13 cellular contexts compared by ENCODE assay signal in genomic region chr12:77402726-77403125, GRCh38.
DNase-seq lines count a peak whose midpoint lies in the region; ATAC-seq and TF ChIP-seq lines count a peak whose summit lies in the region.
"Had no signal": no experiment of that assay in that cellular context is flagged by ENCODE, and none has a peak within 500 bp of the region (broad histone marks: within the 10 kb centered on the region; RNA-seq: fewer than 3 reads in every experiment).

No MANE protein-coding gene starts in this region.

- no peak for ATAC-seq in HG03457 (IDR thresholded peaks at IDR 0.05; ENCODE audit: unreplicated experiment)
- ATAC-seq: body of pancreas had no signal

- H3K27ac ChIP-seq in brain microvascular endothelial cell, result no peak overlapping the region
- H3K27ac ChIP-seq: body of pancreas, KMS-11, right atrium auricular region had no signal

- no peaks in the 10 kb centered on the region for H3K27me3 ChIP-seq in brain microvascular endothelial cell (replicated peaks)
- H3K27me3 ChIP-seq: body of pancreas, right atrium auricular region had no signal

- H3K36me3 ChIP-seq in brain microvascular endothelial cell (replicated peaks), result no peaks in the 10 kb centered on the region
- H3K36me3 ChIP-seq: right atrium auricular region had no signal

- H3K4me3 ChIP-seq in brain microvascular endothelial cell (ENCODE audit: low read depth, low read length), result no peak overlapping the region
- H3K4me3 ChIP-seq: body of pancreas, right atrium auricular region had no signal

- in situ Hi-C loops in brain microvascular endothelial cell (cut with HindIII; ENCODE audit: low pct_ligation_motif_present, low sequenced_read_pairs), result no loop called here

- peaks cover 29% of the 10 kb centered on the region for H3K4me1 Mint-ChIP-seq in nephron

- no peaks in the 10 kb centered on the region for H3K27me3 Mint-ChIP-seq in nephron (ENCODE audit: low read depth)

- DNase-seq in DMS79 treated with DMSO at 0.1 percent for 48 hours (lab: John Stamatoyannopoulos, UW) (peak; percentile 11), NCI-H1694 treated with DMSO at 0.1 percent for 48 hours (lab: John Stamatoyannopoulos, UW) (peak; percentile 20), brain microvascular endothelial cell (peak; percentile 17), SKM-1 (lab: John Stamatoyannopoulos, UW; ENCODE audit: unreplicated experiment) (no peak), cortex of kidney (lab: John Stamatoyannopoulos, UW) (no peak)
- DNase-seq: activated T-cell treated with anti-CD3 and anti-CD28 coated beads for 4 hours, body of pancreas, DMS153, NCI-H526 treated with DMSO at 0.1 percent for 48 hours had no signal

- peak overlapping the region in 2 of 3 experiments; percentile 38 to 67 for H3K27ac Mint-ChIP-seq in nephron

- no peak overlapping the region for H3K4me3 Mint-ChIP-seq in nephron

- no peaks in the 10 kb centered on the region for H3K9me3 Mint-ChIP-seq in nephron

- no peaks in the 10 kb centered on the region for H3K36me3 Mint-ChIP-seq in nephron (ENCODE audit: low read depth)

- TF ChIP-seq CTCF in brain microvascular endothelial cell (IDR thresholded peaks at IDR 0.05; ENCODE audit: low read depth, low read length, missing control alignments), result no peak
- TF ChIP-seq CTCF in nephron (IDR thresholded peaks at IDR 0.05; ENCODE audit: unreplicated experiment in 3 of 3), result no peak

Comparison
In these comparisons a context has a peak if more than half of its experiments do, and no peak if none do; other contexts are left out.
1. DNase-seq: peak in DMS79 treated with DMSO at 0.1 percent for 48 hours (single experiment), NCI-H1694 treated with DMSO at 0.1 percent for 48 hours (single experiment) and brain microvascular endothelial cell (single experiment); none in SKM-1 (single experiment) and cortex of kidney (single experiment).